24 cellular contexts compared by ENCODE assay signal in genomic region chr1:223423641-223424233, GRCh38. TPM values are rescaled to one million over a fixed set of nuclear protein-coding genes. Genes with fewer than 3 reads are reported as not detected.
DNase-seq lines count a peak whose midpoint lies in the region; ATAC-seq and TF ChIP-seq lines count a peak whose summit lies in the region.
"Had no signal": no experiment of that assay in that cellular context is flagged by ENCODE, and none has a peak within 500 bp of the region (broad histone marks: within the 10 kb centered on the region; RNA-seq: fewer than 3 reads in every experiment).

No MANE protein-coding gene starts in this region.

- no peak overlapping the region for H3K4me3 Mint-ChIP-seq in HFFc6
- H3K4me3 Mint-ChIP-seq in activated CD4-positive, alpha-beta T cell treated with anti-CD3 and anti-CD28 coated beads for 36 hours: no peak overlapping the region
- H3K4me3 Mint-ChIP-seq: activated CD4-positive, alpha-beta memory T cell treated with anti-CD3 and anti-CD28 coated beads, Interleukin-2, amount 10 ng/mL, durations not matched to agents 7 days and 5 days; activated naive CD4-positive, alpha-beta T cell treated with anti-CD3 and anti-CD28 coated beads, Interleukin-2, amount 10 ng/mL, durations not matched to agents 7 days and 5 days; CD8-positive, alpha-beta memory T cell; T-helper 17 cell; WTC11 had no signal

- H3K4me3 ChIP-seq in AG09309 (ENCODE audit: control insufficient read depth, low read depth, low read length) (no peak overlapping the region), mammary epithelial cell (replicated peaks in 1 of 3; ENCODE audit: insufficient read depth in 1 of 3, low read depth in 2 of 3, low read length in 3 of 3) (no peak overlapping the region)
- H3K4me3 ChIP-seq: mucosa of descending colon had no signal

- DNase-seq in AG09309 (ENCODE audit: low read depth) (peak; percentile 29), HFFc6 (peak; percentile 65), mammary epithelial cell (peak; percentile 21), myocyte (ENCODE audit: low read depth) (peak; percentile 74), SIG-M5 (lab: John Stamatoyannopoulos, UW) (no peak)
- DNase-seq in stimulated activated CD4-positive, alpha-beta T cell treated with anti-CD3 and anti-CD28 coated beads, Interleukin-12 subunit alpha, Interleukin-12 subunit beta, amount 100 ng/mL, for 4 hours: no peak
- no peak for DNase-seq in activated CD4-positive, alpha-beta T cell treated with anti-CD3 and anti-CD28 coated beads for 36 hours
- DNase-seq: activated CD4-positive, alpha-beta memory T cell treated with anti-CD3 and anti-CD28 coated beads, Interleukin-2, amount 10 ng/mL, durations not matched to agents 7 days and 5 days; activated naive CD4-positive, alpha-beta T cell treated with anti-CD3 and anti-CD28 coated beads, Interleukin-2, amount 10 ng/mL, durations not matched to agents 7 days and 5 days; CD8-positive, alpha-beta memory T cell; cortex of kidney; DMS79 treated with DMSO at 0.1 percent for 48 hours; GOT3; Karpas-422; mucosa of descending colon; NCI-H1417; NCI-H526 treated with DMSO at 0.1 percent for 48 hours; stimulated activated CD4-positive, alpha-beta T cell treated with anti-CD3 and anti-CD28 coated beads, Interleukin-15, amount 100 ng/mL, for 24 hours; T-helper 17 cell had no signal

- H3K4me1 ChIP-seq in mammary epithelial cell (ENCODE audit: insufficient read depth, low read length): peaks cover 21% of the 10 kb centered on the region

- peak overlapping the region; percentile 57; the same call in 1 of the 2 replicates for H3K27ac Mint-ChIP-seq in HFFc6
- no peak overlapping the region for H3K27ac Mint-ChIP-seq in activated CD4-positive, alpha-beta T cell treated with anti-CD3 and anti-CD28 coated beads for 36 hours
- H3K27ac Mint-ChIP-seq: activated CD4-positive, alpha-beta memory T cell treated with anti-CD3 and anti-CD28 coated beads, Interleukin-2, amount 10 ng/mL, durations not matched to agents 7 days and 5 days; activated naive CD4-positive, alpha-beta T cell treated with anti-CD3 and anti-CD28 coated beads, Interleukin-2, amount 10 ng/mL, durations not matched to agents 7 days and 5 days; CD8-positive, alpha-beta memory T cell; T-helper 17 cell; WTC11 had no signal

- in situ Hi-C loops in mammary epithelial cell (cut with MboI; ENCODE audit: low sequenced_read_pairs in 2 of 2): no loop called here

- no peaks in the 10 kb centered on the region for H3K79me2 ChIP-seq in mammary epithelial cell (ENCODE audit: insufficient read depth, low read length)

- no peaks in the 10 kb centered on the region for H3K36me3 Mint-ChIP-seq in HFFc6 (ENCODE audit: low read depth)
- H3K36me3 Mint-ChIP-seq in activated CD4-positive, alpha-beta T cell treated with anti-CD3 and anti-CD28 coated beads for 36 hours (ENCODE audit: low read depth): no peaks in the 10 kb centered on the region
- H3K36me3 Mint-ChIP-seq: activated naive CD4-positive, alpha-beta T cell treated with anti-CD3 and anti-CD28 coated beads, Interleukin-2, amount 10 ng/mL, durations not matched to agents 7 days and 5 days; CD8-positive, alpha-beta memory T cell; WTC11 had no signal

- TF ChIP-seq CTCF in AG09309 (IDR thresholded peaks at IDR 0.05; ENCODE audit: control insufficient read depth, insufficient read depth, low read depth, low read length, missing control alignments): no peak
- no peak for TF ChIP-seq CTCF in HFFc6 (IDR thresholded peaks at IDR 0.05)
- no peak for TF ChIP-seq CTCF in mammary epithelial cell (conservative IDR thresholded peaks at IDR 0.05 in 1 of 2, IDR thresholded peaks at IDR 0.05 in 1 of 2; ENCODE audit: extremely low read depth in 1 of 2, insufficient read depth in 1 of 2, low read depth in 1 of 2, low read length in 2 of 2)

- H3K27me3 ChIP-seq in mammary epithelial cell (ENCODE audit: insufficient read depth, low read length): no peaks in the 10 kb centered on the region

- H3K27me3 Mint-ChIP-seq in HFFc6 (ENCODE audit: insufficient read depth): peaks cover 19% of the 10 kb centered on the region
- no peaks in the 10 kb centered on the region for H3K27me3 Mint-ChIP-seq in activated CD4-positive, alpha-beta T cell treated with anti-CD3 and anti-CD28 coated beads for 36 hours
- H3K27me3 Mint-ChIP-seq: T-helper 17 cell had no signal

- CTCF ChIA-PET in mammary epithelial cell (lab: Charles Lee; ENCODE audit: low non-redundant PET): no interaction called here
- CTCF ChIA-PET in activated CD4-positive, alpha-beta T cell treated with anti-CD3 and anti-CD28 coated beads for 36 hours (lab: Charles Lee): interaction anchor here (0.7 kb wide), 1 partner anchor 536 kb away, joined by 3 read pairs; no protein-coding TSS in a partner anchor

- no peaks in the 10 kb centered on the region for H3K9me3 ChIP-seq in mammary epithelial cell (replicated peaks; ENCODE audit: insufficient read depth, low read length)

- H2AFZ ChIP-seq in mammary epithelial cell (ENCODE audit: low read depth, low read length): peak overlapping the region; percentile 48

- POLR2A ChIA-PET in activated CD4-positive, alpha-beta T cell treated with anti-CD3 and anti-CD28 coated beads for 36 hours (lab: Charles Lee): no interaction called here

- H3K27ac ChIP-seq in mammary epithelial cell (ENCODE audit: insufficient read depth, low read depth, low read length): no peak overlapping the region

- no peak overlapping the region for H3K9ac ChIP-seq in mammary epithelial cell (ENCODE audit: insufficient read depth, low read length)

- no peaks in the 10 kb centered on the region for H3K36me3 ChIP-seq in mammary epithelial cell (ENCODE audit: insufficient read depth, low read length)

- H3K9me3 Mint-ChIP-seq in HFFc6: no peaks in the 10 kb centered on the region
- H3K9me3 Mint-ChIP-seq in activated CD4-positive, alpha-beta T cell treated with anti-CD3 and anti-CD28 coated beads for 36 hours (ENCODE audit: low read depth): peaks cover 6% of the 10 kb centered on the region
- H3K9me3 Mint-ChIP-seq: activated CD4-positive, alpha-beta memory T cell treated with anti-CD3 and anti-CD28 coated beads, Interleukin-2, amount 10 ng/mL, durations not matched to agents 7 days and 5 days; activated naive CD4-positive, alpha-beta T cell treated with anti-CD3 and anti-CD28 coated beads, Interleukin-2, amount 10 ng/mL, durations not matched to agents 7 days and 5 days had no signal

- ATAC-seq in GM21360 (IDR thresholded peaks at IDR 0.05; ENCODE audit: unreplicated experiment): no peak
- ATAC-seq in activated CD4-positive, alpha-beta T cell treated with anti-CD3 and anti-CD28 coated beads for 36 hours: no peak
- ATAC-seq: mucosa of descending colon, T-helper 17 cell, WTC11 had no signal

- no peaks in the 10 kb centered on the region for H4K20me1 ChIP-seq in mammary epithelial cell (ENCODE audit: insufficient read depth, low read length)

- no peak overlapping the region for H3K4me2 ChIP-seq in mammary epithelial cell (ENCODE audit: insufficient read depth, low read depth, low read length)

- 0% methylated on average over 4 of the region's 4 CpGs for WGBS in mammary epithelial cell (ENCODE audit: low coverage, missing lambda C conversion rate)

- intact Hi-C loops in mammary epithelial cell (cut with micrococcal nuclease): loop anchor here (5.0 to 10.0 kb wide), 2 partner anchors 66 to 189 kb away; no protein-coding TSS in a partner anchor
- intact Hi-C loops in activated CD4-positive, alpha-beta T cell treated with anti-CD3 and anti-CD28 coated beads for 36 hours (cut with DNase I, micrococcal nuclease): no loop called here

- no TSS peak for BruUV-seq in mammary epithelial cell (replicated peaks; lab: Mats Ljungman, UMichigan)

- dilution Hi-C loops in mammary epithelial cell (cut with HindIII; ENCODE audit: low sequenced_read_pairs): loop anchor here (10.0 kb wide), 1 partner anchor 49 kb away; no protein-coding TSS in a partner anchor

- peaks cover 31% of the 10 kb centered on the region for H3K4me1 Mint-ChIP-seq in HFFc6 (ENCODE audit: low read depth)
- peaks cover 6% of the 10 kb centered on the region for H3K4me1 Mint-ChIP-seq in activated CD4-positive, alpha-beta T cell treated with anti-CD3 and anti-CD28 coated beads for 36 hours
- H3K4me1 Mint-ChIP-seq: activated CD4-positive, alpha-beta memory T cell treated with anti-CD3 and anti-CD28 coated beads, Interleukin-2, amount 10 ng/mL, durations not matched to agents 7 days and 5 days had no signal

RNA-seq across cellular contexts. Expression of gene CCDC185, which starts 30.5 kb away (rescaled TPM):
- total RNA-seq in HFFc6 (2021; fragmentation: NEBNext Ultra II Directional; extraction: Animal tissue kit (Norgen Biotek cat#: 25700)): not detected
- total RNA-seq in mammary epithelial cell: not detected
- polyA plus RNA-seq in mammary epithelial cell: not detected
- polyA minus RNA-seq in mammary epithelial cell: not detected
- not detected in 2 replicates for total RNA-seq in myocyte
- polyA plus RNA-seq in myocyte (2012): not detected
- total RNA-seq in activated CD4-positive, alpha-beta T cell treated with anti-CD3 and anti-CD28 coated beads for 36 hours: not detected
- total RNA-seq: activated CD4-positive, alpha-beta memory T cell treated with anti-CD3 and anti-CD28 coated beads, Interleukin-2, amount 10 ng/mL, durations not matched to agents 7 days and 5 days; astrocyte; CD8-positive, alpha-beta memory T cell; left lobe of liver; mucosa of descending colon; T-helper 17 cell; WTC11 had no signal
- polyA plus RNA-seq: CD8-positive, alpha-beta memory T cell; thymus had no signal

RNA-seq across cellular contexts. Expression of gene SUSD4, which starts 59.8 kb away (rescaled TPM):
- total RNA-seq in HFFc6 (2021; fragmentation: NEBNext Ultra II Directional; extraction: Animal tissue kit (Norgen Biotek cat#: 25700)): under 1 TPM; 0.33 to 0.96 (median 0.70) TPM
- total RNA-seq in mammary epithelial cell: 1 to 10 TPM; 2.3 to 5.7 TPM
- polyA plus RNA-seq in mammary epithelial cell: 5.8 TPM
- polyA minus RNA-seq in mammary epithelial cell: 15.6 TPM
- 2.0 and 4.1 TPM in 2 replicates for total RNA-seq in myocyte
- 2.4 TPM for polyA plus RNA-seq in myocyte (2012)
- total RNA-seq in activated CD4-positive, alpha-beta T cell treated with anti-CD3 and anti-CD28 coated beads for 36 hours: 1 to 10 TPM; 1.9 to 2.2 TPM

Comparison
In these comparisons a context has a peak if more than half of its experiments do, and no peak if none do; other contexts are left out.
1. DNase-seq: peak in AG09309 (single experiment), HFFc6 (single experiment), mammary epithelial cell (single experiment) and myocyte (single experiment); none in stimulated activated CD4-positive, alpha-beta T cell treated with anti-CD3 and anti-CD28 coated beads, Interleukin-12 subunit alpha, Interleukin-12 subunit beta, amount 100 ng/mL, for 4 hours (single experiment), SIG-M5 (single experiment) and activated CD4-positive, alpha-beta T cell treated with anti-CD3 and anti-CD28 coated beads for 36 hours (single experiment).